Comparison of ENCODE assay signal across 2 cellular contexts in the genomic region with DNA sequence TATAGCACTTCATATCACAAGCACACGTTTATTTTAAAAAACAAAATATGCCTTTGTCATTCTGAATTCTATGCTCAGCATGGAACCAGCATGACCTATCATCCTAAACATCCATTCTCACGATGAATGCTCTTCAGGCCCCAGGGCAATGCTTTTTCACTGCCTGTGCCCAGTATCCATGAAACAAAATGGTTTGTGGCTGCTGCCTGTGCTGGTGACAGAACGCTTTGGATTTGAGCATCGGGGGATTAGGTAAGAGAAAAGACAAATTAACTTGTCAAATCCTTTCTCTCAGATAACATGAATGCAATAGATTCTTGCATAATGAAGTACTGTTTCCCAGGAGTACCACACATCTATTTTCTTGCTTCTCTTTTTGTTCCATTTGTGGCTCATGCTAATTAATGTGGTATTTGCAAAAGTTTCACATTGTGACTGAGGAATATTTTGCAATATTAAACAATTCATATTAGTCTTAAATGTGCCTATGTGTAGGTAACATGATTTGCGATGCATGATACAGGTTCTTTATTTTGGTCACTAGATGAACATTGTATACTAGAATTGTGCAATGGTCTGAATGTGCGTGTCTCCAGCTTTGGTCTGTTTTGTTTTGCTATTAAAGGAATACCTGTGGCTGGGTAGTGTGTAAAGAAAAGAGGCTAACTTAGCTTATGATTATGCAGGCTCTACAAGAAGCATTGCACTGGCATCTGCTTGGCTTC.
TF ChIP-seq lines count a peak whose summit lies in the region.

No MANE protein-coding gene starts in this region.

TF ChIP-seq in HEK293, 187 proteins besides CTCF, POLR2A, EP300 and RAD21:
- TF ChIP-seq ZEB2 (tag by site-specific recombination; IDR thresholded peaks at IDR 0.05), result no peak
- no peak for TF ChIP-seq ZNF266 (tag by site-specific recombination; IDR thresholded peaks at IDR 0.05; ENCODE audit: low read depth)
- TF ChIP-seq ZNF248 (tag by site-specific recombination; IDR thresholded peaks at IDR 0.05), result 0 out of 2 replicates have a peak, but pooled peaks have one; percentile 66

TF ChIP-seq in GM12878, 131 proteins besides CTCF, POLR2A, EP300 and RAD21:
- no peak for TF ChIP-seq DPF2 (IDR thresholded peaks at IDR 0.05)
- TF ChIP-seq, protein P1, sequence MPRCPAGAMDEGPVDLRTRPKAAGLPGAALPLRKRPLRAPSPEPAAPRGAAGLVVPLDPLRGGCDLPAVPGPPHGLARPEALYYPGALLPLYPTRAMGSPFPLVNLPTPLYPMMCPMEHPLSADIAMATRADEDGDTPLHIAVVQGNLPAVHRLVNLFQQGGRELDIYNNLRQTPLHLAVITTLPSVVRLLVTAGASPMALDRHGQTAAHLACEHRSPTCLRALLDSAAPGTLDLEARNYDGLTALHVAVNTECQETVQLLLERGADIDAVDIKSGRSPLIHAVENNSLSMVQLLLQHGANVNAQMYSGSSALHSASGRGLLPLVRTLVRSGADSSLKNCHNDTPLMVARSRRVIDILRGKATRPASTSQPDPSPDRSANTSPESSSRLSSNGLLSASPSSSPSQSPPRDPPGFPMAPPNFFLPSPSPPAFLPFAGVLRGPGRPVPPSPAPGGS (IDR thresholded peaks at IDR 0.05; ENCODE audit: borderline replicate concordance, insufficient read depth, low read depth, low read length, poor library complexity, severe bottlenecking), result peak; percentile 62
